8 cellular contexts compared by ENCODE assay signal in genomic region chrX:47232197-47232802, GRCh38. TPM values are rescaled to one million over a fixed set of nuclear protein-coding genes. Genes with fewer than 3 reads are reported as not detected.
DNase-seq lines count a peak whose midpoint lies in the region; ATAC-seq and TF ChIP-seq lines count a peak whose summit lies in the region.

No MANE protein-coding gene starts in this region.

- no peak for ATAC-seq in activated CD4-positive, alpha-beta T cell treated with anti-CD3 and anti-CD28 coated beads for 36 hours
- ATAC-seq in thoracic aorta (ENCODE audit: insufficient number of reproducible peaks, low FRiP score, low read depth) (no peak), HG03280 (IDR thresholded peaks at IDR 0.05; ENCODE audit: unreplicated experiment) (no peak), HG03025 (IDR thresholded peaks at IDR 0.05; ENCODE audit: low FRiP score, unreplicated experiment) (no peak)

- peaks cover 0 to 11% of the 10 kb centered on the region in 2 donors for H3K4me1 ChIP-seq in thoracic aorta (ENCODE audit: control insufficient read depth in 1 of 2, low read depth in 2 of 2)

- H3K4me3 ChIP-seq in kidney epithelial cell (ENCODE audit: low read depth, low read length) (peak overlapping the region; percentile 51), thoracic aorta (peak overlapping the region; percentile 80)

- no peaks in the 10 kb centered on the region for H3K9me3 Mint-ChIP-seq in activated CD4-positive, alpha-beta T cell treated with anti-CD3 and anti-CD28 coated beads for 36 hours (ENCODE audit: low read depth)
- H3K9me3 Mint-ChIP-seq in activated naive CD8-positive, alpha-beta T cell treated with anti-CD3 and anti-CD28 coated beads for 36 hours: no peaks in the 10 kb centered on the region

- no peak for DNase-seq in activated CD4-positive, alpha-beta T cell treated with anti-CD3 and anti-CD28 coated beads for 36 hours
- no peak for DNase-seq in activated CD4-positive, alpha-beta T cell treated with anti-CD3 and anti-CD28 coated beads for 48 hours
- DNase-seq in activated naive CD8-positive, alpha-beta T cell treated with anti-CD3 and anti-CD28 coated beads for 36 hours: no peak
- DNase-seq in kidney epithelial cell (ENCODE audit: low read depth) (no peak), thoracic aorta (ENCODE audit: low spot score) (no peak)
- DNase-seq in NK-92 treated with Interleukin-12 subunit alpha and Interleukin-12 subunit beta, amount 100 ng/mL, for 24 hours (lab: John Stamatoyannopoulos, UW): no peak

- peak overlapping the region; percentile 95 for H3K27ac Mint-ChIP-seq in activated CD4-positive, alpha-beta T cell treated with anti-CD3 and anti-CD28 coated beads for 36 hours
- H3K27ac Mint-ChIP-seq in activated naive CD8-positive, alpha-beta T cell treated with anti-CD3 and anti-CD28 coated beads for 36 hours: peak overlapping the region; percentile 96

- TF ChIP-seq CTCF in kidney epithelial cell (IDR thresholded peaks at IDR 0.05; ENCODE audit: insufficient read depth, low read length, poor library complexity, severe bottlenecking) (no peak), thoracic aorta (IDR thresholded peaks at IDR 0.05) (no peak)

- peaks cover 11% of the 10 kb centered on the region for H3K36me3 Mint-ChIP-seq in activated CD4-positive, alpha-beta T cell treated with anti-CD3 and anti-CD28 coated beads for 36 hours (ENCODE audit: low read depth)
- H3K36me3 Mint-ChIP-seq in activated naive CD8-positive, alpha-beta T cell treated with anti-CD3 and anti-CD28 coated beads for 36 hours: peaks cover 16% of the 10 kb centered on the region

- peaks cover 22% of the 10 kb centered on the region for H3K4me1 Mint-ChIP-seq in activated CD4-positive, alpha-beta T cell treated with anti-CD3 and anti-CD28 coated beads for 36 hours
- peaks cover 18% of the 10 kb centered on the region for H3K4me1 Mint-ChIP-seq in activated naive CD8-positive, alpha-beta T cell treated with anti-CD3 and anti-CD28 coated beads for 36 hours

- no peaks in the 10 kb centered on the region for H3K27me3 Mint-ChIP-seq in activated CD4-positive, alpha-beta T cell treated with anti-CD3 and anti-CD28 coated beads for 36 hours
- H3K27me3 Mint-ChIP-seq in activated naive CD8-positive, alpha-beta T cell treated with anti-CD3 and anti-CD28 coated beads for 36 hours: no peaks in the 10 kb centered on the region

- intact Hi-C loops in activated CD4-positive, alpha-beta T cell treated with anti-CD3 and anti-CD28 coated beads for 36 hours (cut with DNase I, micrococcal nuclease): loop anchor here (5.0 kb wide), 3 partner anchors 40 to 150 kb away; partner anchors contain the start of gene UBA1 (in 1 of the 2)

- POLR2A ChIA-PET in activated CD4-positive, alpha-beta T cell treated with anti-CD3 and anti-CD28 coated beads for 36 hours (lab: Charles Lee): interaction anchor here (1.5 to 1.8 kb wide), 2 partner anchors 13 to 430 kb away, joined by 3 to 15 read pairs; partner anchors contain the start of gene CDK16

- H3K27me3 ChIP-seq in kidney epithelial cell (ENCODE audit: control insufficient read depth, insufficient read depth, low read length): peaks cover 2% of the 10 kb centered on the region
- no peaks in the 10 kb centered on the region for H3K27me3 ChIP-seq in thoracic aorta (replicated peaks; ENCODE audit: insufficient read depth)

- peak overlapping the region; percentile 77 for H3K4me3 Mint-ChIP-seq in activated CD4-positive, alpha-beta T cell treated with anti-CD3 and anti-CD28 coated beads for 36 hours
- peak overlapping the region; percentile 92 for H3K4me3 Mint-ChIP-seq in activated naive CD8-positive, alpha-beta T cell treated with anti-CD3 and anti-CD28 coated beads for 36 hours

- no peaks in the 10 kb centered on the region for H3K9me3 ChIP-seq in thoracic aorta

- H3K27ac ChIP-seq in thoracic aorta: peak overlapping the region; percentile 93 to 98

- H3K36me3 ChIP-seq in kidney epithelial cell (ENCODE audit: control insufficient read depth, insufficient read depth, low read length): peaks cover 1% of the 10 kb centered on the region
- H3K36me3 ChIP-seq in thoracic aorta: peaks cover 8% of the 10 kb centered on the region

- CTCF ChIA-PET in activated CD4-positive, alpha-beta T cell treated with anti-CD3 and anti-CD28 coated beads for 36 hours (lab: Charles Lee): no interaction called here

RNA-seq across cellular contexts. Expression of gene USP11, which starts 0.5 kb away (rescaled TPM):
- total RNA-seq in activated CD4-positive, alpha-beta T cell treated with anti-CD3 and anti-CD28 coated beads for 36 hours: 10 to 100 TPM; 19.2 to 21.1 TPM
- 10 to 100 TPM; 45.3 to 49.5 TPM for total RNA-seq in activated naive CD8-positive, alpha-beta T cell treated with anti-CD3 and anti-CD28 coated beads for 36 hours
- total RNA-seq in kidney epithelial cell: 49.1 and 57.9 TPM in 2 replicates
- 10 to 100 TPM; 50.8 to 68.6 TPM for total RNA-seq in thoracic aorta

RNA-seq across cellular contexts. Expression of gene CDK16, which starts 13.8 kb away (rescaled TPM):
- total RNA-seq in activated CD4-positive, alpha-beta T cell treated with anti-CD3 and anti-CD28 coated beads for 36 hours: 10 to 100 TPM; 62.7 to 78.9 TPM
- 10 to 100 TPM; 49.9 to 51.3 TPM for total RNA-seq in activated naive CD8-positive, alpha-beta T cell treated with anti-CD3 and anti-CD28 coated beads for 36 hours
- total RNA-seq in kidney epithelial cell: 107 and 120 TPM in 2 replicates
- total RNA-seq in thoracic aorta: 10 to 100 TPM; 66.7 to 74.6 TPM

RNA-seq across cellular contexts. Expression of gene UBA1, which starts 38.7 kb away (rescaled TPM):
- 100 to 1,000 TPM; 224 to 249 TPM for total RNA-seq in activated CD4-positive, alpha-beta T cell treated with anti-CD3 and anti-CD28 coated beads for 36 hours
- total RNA-seq in activated naive CD8-positive, alpha-beta T cell treated with anti-CD3 and anti-CD28 coated beads for 36 hours: 100 to 1,000 TPM; 219 to 227 TPM
- total RNA-seq in kidney epithelial cell (170 and 199 TPM in 2 replicates), thoracic aorta (100 to 1,000 TPM; 132 to 133 TPM)
